Comparison of ENCODE assay signal across 9 cellular contexts in genomic region chr10:12448729-12449391, GRCh38.
DNase-seq lines count a peak whose midpoint lies in the region; ATAC-seq and TF ChIP-seq lines count a peak whose summit lies in the region.
"Had no signal": no experiment of that assay in that cellular context is flagged by ENCODE, and none has a peak within 500 bp of the region (broad histone marks: within the 10 kb centered on the region; RNA-seq: fewer than 3 reads in every experiment).

No MANE protein-coding gene starts in this region.

- no peak overlapping the region for H2BK120ac ChIP-seq in H9 (ENCODE audit: low read depth, low read length, poor library complexity, severe bottlenecking)

- H3K14ac ChIP-seq in H9 (ENCODE audit: insufficient read depth, low read length): no peak overlapping the region

- H2AFZ ChIP-seq in SU-DHL-6 (ENCODE audit: low read depth, low read length, severe bottlenecking) (no peak overlapping the region), H9 (ENCODE audit: low read length) (no peak overlapping the region)

- no peak overlapping the region for H3K56ac ChIP-seq in H9 (ENCODE audit: insufficient read length, low read depth, low read length)

- H3K4me3 ChIP-seq in SU-DHL-6 (ENCODE audit: insufficient read depth, low read length, poor library complexity, severe bottlenecking) (no peak overlapping the region), mucosa of descending colon (no peak overlapping the region)

- DNase-seq in NK-92 treated with Interleukin-12 subunit alpha and Interleukin-12 subunit beta, amount 100 ng/mL, for 24 hours (lab: John Stamatoyannopoulos, UW): peak; percentile 48
- DNase-seq in NK-92 (lab: John Stamatoyannopoulos, UW; ENCODE audit: unreplicated experiment) (no peak), mucosa of descending colon (peak in 2 of 3 donors; percentile 36 to 47), H9 (no peak)
- peak; percentile 69 for DNase-seq in activated naive CD8-positive, alpha-beta T cell treated with anti-CD3 and anti-CD28 coated beads for 36 hours
- DNase-seq in stimulated activated naive CD8-positive, alpha-beta T cell treated with anti-CD3 and anti-CD28 coated beads, Interleukin-15, amount 100 ng/mL, for 72 hours: peak; percentile 64 to 82

- H3K4me2 ChIP-seq in SU-DHL-6 (ENCODE audit: low read depth, low read length, poor library complexity, severe bottlenecking): peak overlapping the region; percentile 33
- H3K4me2 ChIP-seq in H9 (ENCODE audit: insufficient read depth, insufficient read length, low read length): no peak overlapping the region

- H3K36me3 Mint-ChIP-seq in activated naive CD8-positive, alpha-beta T cell treated with anti-CD3 and anti-CD28 coated beads for 36 hours: peaks cover 14% of the 10 kb centered on the region
- no peaks in the 10 kb centered on the region for H3K36me3 Mint-ChIP-seq in H9 (ENCODE audit: insufficient read depth in 1 of 3, low read depth in 3 of 3)

- H3K4me3 Mint-ChIP-seq in activated naive CD8-positive, alpha-beta T cell treated with anti-CD3 and anti-CD28 coated beads for 36 hours: peak overlapping the region; percentile 68
- H3K4me3 Mint-ChIP-seq in stimulated activated naive CD8-positive, alpha-beta T cell treated with anti-CD3 and anti-CD28 coated beads, Interleukin-15, amount 100 ng/mL, for 72 hours: peak overlapping the region; percentile 74 to 75
- no peak overlapping the region for H3K4me3 Mint-ChIP-seq in H9

- no peak overlapping the region for H2BK15ac ChIP-seq in H9 (ENCODE audit: low read depth, low read length)

- H3K9me2 ChIP-seq in SU-DHL-6 (replicated peaks; ENCODE audit: insufficient read depth, low read length): no peaks in the 10 kb centered on the region

- H2BK5ac ChIP-seq in H9 (ENCODE audit: insufficient read length, low read length): no peak overlapping the region

- H4K8ac ChIP-seq in H9 (replicated peaks; ENCODE audit: insufficient read length, low read depth, low read length): no peak overlapping the region

- intact Hi-C loops in mucosa of descending colon (cut with DNase I, micrococcal nuclease): no loop called here

- TF ChIP-seq CTCF in SU-DHL-6 (IDR thresholded peaks at IDR 0.05; ENCODE audit: insufficient read depth, low read length, poor library complexity, severe bottlenecking): no peak
- TF ChIP-seq CTCF in mucosa of descending colon (IDR thresholded peaks at IDR 0.05): no peak
- TF ChIP-seq CTCF in H9 (conservative IDR thresholded peaks at IDR 0.05): no peak

- ATAC-seq in HG03354 (IDR thresholded peaks at IDR 0.05; ENCODE audit: poor library complexity, severe bottlenecking, unreplicated experiment) (peak; percentile 93), mucosa of descending colon (peak; percentile 67)
- ATAC-seq in stimulated activated naive CD8-positive, alpha-beta T cell treated with anti-CD3 and anti-CD28 coated beads, Interleukin-15, amount 100 ng/mL, for 72 hours: peak; percentile 96

- peaks cover 91% of the 10 kb centered on the region for H3K79me2 ChIP-seq in SU-DHL-6 (ENCODE audit: insufficient read depth, low read length)
- H3K79me2 ChIP-seq in H9 (ENCODE audit: insufficient read depth, low read length): no peaks in the 10 kb centered on the region

- H2BK12ac ChIP-seq in H9 (ENCODE audit: insufficient read length, low read depth, low read length): no peak overlapping the region

- H3K36me3 ChIP-seq in SU-DHL-6 (ENCODE audit: low read length): no peaks in the 10 kb centered on the region
- H3K36me3 ChIP-seq in mucosa of descending colon (ENCODE audit: low read depth): no peaks in the 10 kb centered on the region

- peaks cover 2% of the 10 kb centered on the region for H3K9me3 Mint-ChIP-seq in activated naive CD8-positive, alpha-beta T cell treated with anti-CD3 and anti-CD28 coated beads for 36 hours
- H3K9me3 Mint-ChIP-seq in stimulated activated naive CD8-positive, alpha-beta T cell treated with anti-CD3 and anti-CD28 coated beads, Interleukin-15, amount 100 ng/mL, for 72 hours: peaks cover 0 to 5% of the 10 kb centered on the region in 2 donors
- no peaks in the 10 kb centered on the region for H3K9me3 Mint-ChIP-seq in H9

- no peak overlapping the region for H3K9ac ChIP-seq in SU-DHL-6 (ENCODE audit: low read length)
- no peak overlapping the region for H3K9ac ChIP-seq in H9 (ENCODE audit: extremely low read depth, insufficient read length, low read length)

- no peak overlapping the region for H4K91ac ChIP-seq in H9 (ENCODE audit: insufficient read length, low read depth, low read length)

- H3K27ac Mint-ChIP-seq in activated naive CD8-positive, alpha-beta T cell treated with anti-CD3 and anti-CD28 coated beads for 36 hours: peak overlapping the region; percentile 88
- peak overlapping the region; percentile 94 to 98 for H3K27ac Mint-ChIP-seq in stimulated activated naive CD8-positive, alpha-beta T cell treated with anti-CD3 and anti-CD28 coated beads, Interleukin-15, amount 100 ng/mL, for 72 hours
- H3K27ac Mint-ChIP-seq in H9: no peak overlapping the region

- H3K23me2 ChIP-seq in H9 (ENCODE audit: insufficient read length, low read depth, low read length, poor library complexity, severe bottlenecking): no peaks in the 10 kb centered on the region

- peaks cover 36% of the 10 kb centered on the region for H3K4me1 Mint-ChIP-seq in activated naive CD8-positive, alpha-beta T cell treated with anti-CD3 and anti-CD28 coated beads for 36 hours
- H3K4me1 Mint-ChIP-seq in stimulated activated naive CD8-positive, alpha-beta T cell treated with anti-CD3 and anti-CD28 coated beads, Interleukin-15, amount 100 ng/mL, for 72 hours: peaks cover 62% of the 10 kb centered on the region
- H3K4me1 Mint-ChIP-seq in H9: peaks cover 14 to 17% of the 10 kb centered on the region in 2 experiments

- H3T11ph ChIP-seq in H9 (ENCODE audit: low read length): no peak overlapping the region

- H3K79me1 ChIP-seq in H9 (ENCODE audit: insufficient read depth, low read depth, low read length, poor library complexity, severe bottlenecking): no peaks in the 10 kb centered on the region

- H3K18ac ChIP-seq in H9 (ENCODE audit: insufficient read length, low read depth, low read length): no peak overlapping the region

- no peaks in the 10 kb centered on the region for H3K27me3 Mint-ChIP-seq in activated naive CD8-positive, alpha-beta T cell treated with anti-CD3 and anti-CD28 coated beads for 36 hours
- no peaks in the 10 kb centered on the region for H3K27me3 Mint-ChIP-seq in stimulated activated naive CD8-positive, alpha-beta T cell treated with anti-CD3 and anti-CD28 coated beads, Interleukin-15, amount 100 ng/mL, for 72 hours
- H3K27me3 Mint-ChIP-seq in H9 (ENCODE audit: low read depth): no peaks in the 10 kb centered on the region

- H3K9me3 ChIP-seq in SU-DHL-6 (ENCODE audit: insufficient read depth, low read length) (no peaks in the 10 kb centered on the region), mucosa of descending colon (no peaks in the 10 kb centered on the region), H9 (ENCODE audit: control insufficient read depth, low read depth, low read length) (no peaks in the 10 kb centered on the region)

- H3K4me1 ChIP-seq in mucosa of descending colon (ENCODE audit: low read depth) (peaks cover 16% of the 10 kb centered on the region), H9 (ENCODE audit: insufficient read depth, low read length) (no peaks in the 10 kb centered on the region)

- H3K27ac ChIP-seq in SU-DHL-6 (ENCODE audit: low read depth, low read length) (peak overlapping the region; percentile 22; the same call in 1 of the 2 replicates), H9 (ENCODE audit: insufficient read length, low read depth, low read length) (no peak overlapping the region)
- H3K27ac ChIP-seq: 22Rv1 had no signal

- peaks cover 10% of the 10 kb centered on the region; the same call in 1 of the 2 replicates for H3F3A ChIP-seq in SU-DHL-6 (ENCODE audit: insufficient read depth)

- H4K20me1 ChIP-seq in SU-DHL-6 (ENCODE audit: low read depth, low read length): no peaks in the 10 kb centered on the region; the same call in 1 of the 2 replicates
- H4K20me1 ChIP-seq in H9 (ENCODE audit: control insufficient read depth, insufficient read depth, insufficient read length): no peaks in the 10 kb centered on the region

- WGBS in H9 (ENCODE audit: extremely low coverage, insufficient read length, low lambda C conversion rate): no CpG with 5 or more reads among the region's 18 CpGs

- no peaks in the 10 kb centered on the region for H3K27me3 ChIP-seq in SU-DHL-6 (ENCODE audit: low read length)
- H3K27me3 ChIP-seq in H9 (ENCODE audit: insufficient read depth, low read length): no peaks in the 10 kb centered on the region

- H3K4ac ChIP-seq in H9 (ENCODE audit: low read depth, low read length): no peak overlapping the region

- H2BK20ac ChIP-seq in H9 (ENCODE audit: low read depth, low read length, poor library complexity, severe bottlenecking): no peak overlapping the region

- no peak overlapping the region for H3K23ac ChIP-seq in H9 (ENCODE audit: insufficient read length, low read depth, low read length)

- H2AK5ac ChIP-seq in H9 (ENCODE audit: insufficient read length, low read length): no peak overlapping the region

- H4K5ac ChIP-seq in H9 (ENCODE audit: insufficient read length, low read depth, low read length): no peak overlapping the region

Comparison
In these comparisons a context has a peak if more than half of its experiments do, and no peak if none do; other contexts are left out.
1. DNase-seq: peak in NK-92 treated with Interleukin-12 subunit alpha and Interleukin-12 subunit beta, amount 100 ng/mL, for 24 hours (single experiment), activated naive CD8-positive, alpha-beta T cell treated with anti-CD3 and anti-CD28 coated beads for 36 hours (single experiment), mucosa of descending colon (2 of 3) and stimulated activated naive CD8-positive, alpha-beta T cell treated with anti-CD3 and anti-CD28 coated beads, Interleukin-15, amount 100 ng/mL, for 72 hours (2 of 2); none in NK-92 (single experiment) and H9 (single experiment).
2. H3K27ac Mint-ChIP-seq: peak in activated naive CD8-positive, alpha-beta T cell treated with anti-CD3 and anti-CD28 coated beads for 36 hours (single experiment) and stimulated activated naive CD8-positive, alpha-beta T cell treated with anti-CD3 and anti-CD28 coated beads, Interleukin-15, amount 100 ng/mL, for 72 hours (2 of 2); none in H9 (0 of 3).
3. H3K4me3 Mint-ChIP-seq: peak in activated naive CD8-positive, alpha-beta T cell treated with anti-CD3 and anti-CD28 coated beads for 36 hours (single experiment) and stimulated activated naive CD8-positive, alpha-beta T cell treated with anti-CD3 and anti-CD28 coated beads, Interleukin-15, amount 100 ng/mL, for 72 hours (2 of 2); none in H9 (0 of 2).
4. Peak in every context shown above with its lines, with median percentiles within 50 percentile points of each other: ATAC-seq.